9 cellular contexts compared by ENCODE assay signal in genomic region chr12:21509768-21510167, GRCh38. TPM values are rescaled to one million over a fixed set of nuclear protein-coding genes. Genes with fewer than 3 reads are reported as not detected.
DNase-seq lines count a peak whose midpoint lies in the region; ATAC-seq and TF ChIP-seq lines count a peak whose summit lies in the region.
"Had no signal": no experiment of that assay in that cellular context is flagged by ENCODE, and none has a peak within 500 bp of the region (broad histone marks: within the 10 kb centered on the region; RNA-seq: fewer than 3 reads in every experiment).

No MANE protein-coding gene starts in this region.

- H3K4me3 ChIP-seq in prostate gland = no peak overlapping the region

- H3K4me1 Mint-ChIP-seq in activated naive CD4-positive, alpha-beta T cell treated with anti-CD3 and anti-CD28 coated beads for 36 hours (ENCODE audit: low read depth) = peaks cover 32% of the 10 kb centered on the region
- peaks cover 23% of the 10 kb centered on the region for H3K4me1 Mint-ChIP-seq in stimulated activated memory B cell treated with anti-CD40 and anti-IgM and Interleukin-4, amounts not matched to agents 10 μg/mL and 1 μg/mL and 100 μg/mL, for 72 hours

- peak overlapping the region; percentile 83 for H3K27ac Mint-ChIP-seq in activated naive CD4-positive, alpha-beta T cell treated with anti-CD3 and anti-CD28 coated beads for 36 hours
- H3K27ac Mint-ChIP-seq in stimulated activated memory B cell treated with anti-CD40 and anti-IgM and Interleukin-4, amounts not matched to agents 10 μg/mL and 1 μg/mL and 100 μg/mL, for 72 hours = peak overlapping the region; percentile 80

- peak; percentile 13 for DNase-seq in activated naive CD4-positive, alpha-beta T cell treated with anti-CD3 and anti-CD28 coated beads for 36 hours
- DNase-seq in activated naive CD4-positive, alpha-beta T cell (lab: John Stamatoyannopoulos, UW) = no peak
- DNase-seq in activated CD4-positive, CD25-positive, alpha-beta regulatory T cell (lab: John Stamatoyannopoulos, UW) = no peak
- DNase-seq in prostate gland (ENCODE audit: low spot score) (no peak), HCEC 1CT (no peak)
- DNase-seq: NCI-H1436 had no signal

- intact Hi-C loops in activated naive CD4-positive, alpha-beta T cell treated with anti-CD3 and anti-CD28 coated beads for 36 hours (cut with micrococcal nuclease) = loop anchor here (1.0 to 10.0 kb wide), 2 partner anchors 8 to 1115 kb away; partner anchors contain the start of genes ETNK1, GOLT1B and RECQL
- intact Hi-C loops in prostate gland (cut with DNase I) = no loop called here

- 48% methylated on average over 2 of the region's 2 CpGs for WGBS in prostate gland

- no peaks in the 10 kb centered on the region for H3K27me3 Mint-ChIP-seq in activated naive CD4-positive, alpha-beta T cell treated with anti-CD3 and anti-CD28 coated beads for 36 hours (ENCODE audit: low read depth)
- H3K27me3 Mint-ChIP-seq in stimulated activated memory B cell treated with anti-CD40 and anti-IgM and Interleukin-4, amounts not matched to agents 10 μg/mL and 1 μg/mL and 100 μg/mL, for 72 hours = no peaks in the 10 kb centered on the region

- ATAC-seq in HG02642 (IDR thresholded peaks at IDR 0.05; ENCODE audit: poor library complexity, unreplicated experiment) (peak; percentile 97), HG03575 (IDR thresholded peaks at IDR 0.05; ENCODE audit: extremely low read depth, insufficient number of reproducible peaks, low FRiP score, unreplicated experiment) (peak; percentile 85)
- no peak for ATAC-seq in stimulated activated memory B cell treated with anti-CD40 and anti-IgM and Interleukin-4, amounts not matched to agents 10 μg/mL and 1 μg/mL and 100 μg/mL, for 72 hours

- no peaks in the 10 kb centered on the region for H3K27me3 ChIP-seq in prostate gland (replicated peaks; ENCODE audit: insufficient read depth)

- peaks cover 0 to 7% of the 10 kb centered on the region in 2 donors for H3K36me3 ChIP-seq in prostate gland

- peaks cover 21% of the 10 kb centered on the region for H3K36me3 Mint-ChIP-seq in activated naive CD4-positive, alpha-beta T cell treated with anti-CD3 and anti-CD28 coated beads for 36 hours (ENCODE audit: low read depth)
- peaks cover 32% of the 10 kb centered on the region for H3K36me3 Mint-ChIP-seq in stimulated activated memory B cell treated with anti-CD40 and anti-IgM and Interleukin-4, amounts not matched to agents 10 μg/mL and 1 μg/mL and 100 μg/mL, for 72 hours

- H3K9me3 Mint-ChIP-seq in activated naive CD4-positive, alpha-beta T cell treated with anti-CD3 and anti-CD28 coated beads for 36 hours = no peaks in the 10 kb centered on the region
- H3K9me3 Mint-ChIP-seq in stimulated activated memory B cell treated with anti-CD40 and anti-IgM and Interleukin-4, amounts not matched to agents 10 μg/mL and 1 μg/mL and 100 μg/mL, for 72 hours = no peaks in the 10 kb centered on the region

- TF ChIP-seq CTCF in prostate gland (IDR thresholded peaks at IDR 0.05) = no peak

- no peak overlapping the region for H3K27ac ChIP-seq in prostate gland

- no peaks in the 10 kb centered on the region for H3K9me3 ChIP-seq in prostate gland

- TF ChIP-seq POLR2A in prostate gland (IDR thresholded peaks at IDR 0.05) = no peak

- CTCF ChIA-PET in activated naive CD4-positive, alpha-beta T cell treated with anti-CD3 and anti-CD28 coated beads for 36 hours (lab: Charles Lee) = interaction anchor here (0.6 kb wide), 1 partner anchor 148 kb away, joined by 3 read pairs; no protein-coding TSS in a partner anchor

- peaks cover 4% of the 10 kb centered on the region for H3K4me1 ChIP-seq in prostate gland (replicated peaks)

- H3K4me3 Mint-ChIP-seq in activated naive CD4-positive, alpha-beta T cell treated with anti-CD3 and anti-CD28 coated beads for 36 hours = peak overlapping the region; percentile 41
- H3K4me3 Mint-ChIP-seq in stimulated activated memory B cell treated with anti-CD40 and anti-IgM and Interleukin-4, amounts not matched to agents 10 μg/mL and 1 μg/mL and 100 μg/mL, for 72 hours = peak overlapping the region; percentile 47

RNA-seq across cellular contexts. Expression of gene GOLT1B, which starts 8.2 kb away (rescaled TPM):
- 10 to 100 TPM; 36.2 to 36.8 TPM for total RNA-seq in activated naive CD4-positive, alpha-beta T cell treated with anti-CD3 and anti-CD28 coated beads for 36 hours
- 10 to 100 TPM; 13.9 to 21.0 TPM for total RNA-seq in prostate gland

RNA-seq across cellular contexts. Expression of gene RECQL, which starts 8.3 kb away (rescaled TPM):
- 10 to 100 TPM; 89.8 to 93.7 TPM for total RNA-seq in activated naive CD4-positive, alpha-beta T cell treated with anti-CD3 and anti-CD28 coated beads for 36 hours
- total RNA-seq in prostate gland = 10 to 100 TPM; 19.8 to 23.3 TPM

RNA-seq across cellular contexts. Expression of gene SPX, which starts 16.3 kb away (rescaled TPM):
- total RNA-seq in activated naive CD4-positive, alpha-beta T cell treated with anti-CD3 and anti-CD28 coated beads for 36 hours = under 1 TPM; 0.50 to 0.57 TPM
- under 1 TPM in 1 of 2 donors, not detected in 1; 0.51 TPM for total RNA-seq in prostate gland
